ENCODE assay signal across 1 cellular context in the genomic region with DNA sequence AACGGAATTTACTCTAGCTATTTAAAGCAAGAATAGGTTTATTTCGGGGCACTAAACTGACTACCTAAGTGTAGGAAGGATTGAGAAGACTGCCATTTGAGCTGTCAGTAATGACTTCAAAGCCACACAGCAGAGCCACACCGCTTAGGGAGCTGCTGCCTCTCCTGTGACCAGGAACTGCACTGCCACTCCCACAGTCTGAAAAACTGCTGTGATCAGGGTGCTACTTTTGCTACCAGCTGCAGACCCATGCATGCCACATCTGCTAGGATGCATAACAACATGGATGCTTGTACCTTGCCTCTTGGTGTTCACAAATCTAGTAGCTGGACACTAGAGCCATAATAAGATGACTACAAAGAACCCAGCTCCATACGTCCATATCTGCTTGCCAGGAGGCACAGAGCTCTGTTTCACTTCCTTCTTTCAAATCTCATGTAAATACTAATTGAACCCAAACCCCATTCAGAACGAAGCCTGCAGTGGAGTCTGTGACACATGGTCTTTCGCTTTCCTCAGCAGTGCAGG.
TF ChIP-seq lines count a peak whose summit lies in the region.

No MANE protein-coding gene starts in this region.

TF ChIP-seq in HCT116, 20 proteins besides CTCF, POLR2A, EP300 and RAD21:
- no peak for TF ChIP-seq ZFX (IDR thresholded peaks at IDR 0.05)
- TF ChIP-seq EGR1 (IDR thresholded peaks at IDR 0.05; ENCODE audit: low read depth): no peak
- TF ChIP-seq SIN3A (IDR thresholded peaks at IDR 0.05; ENCODE audit: low read depth): no peak
- TF ChIP-seq YY1 (IDR thresholded peaks at IDR 0.05; ENCODE audit: extremely low read depth, insufficient replicate concordance, low read depth, low read length): no peak
- TF ChIP-seq SP1 (IDR thresholded peaks at IDR 0.05; ENCODE audit: low read depth): no peak
- TF ChIP-seq, protein P1, sequence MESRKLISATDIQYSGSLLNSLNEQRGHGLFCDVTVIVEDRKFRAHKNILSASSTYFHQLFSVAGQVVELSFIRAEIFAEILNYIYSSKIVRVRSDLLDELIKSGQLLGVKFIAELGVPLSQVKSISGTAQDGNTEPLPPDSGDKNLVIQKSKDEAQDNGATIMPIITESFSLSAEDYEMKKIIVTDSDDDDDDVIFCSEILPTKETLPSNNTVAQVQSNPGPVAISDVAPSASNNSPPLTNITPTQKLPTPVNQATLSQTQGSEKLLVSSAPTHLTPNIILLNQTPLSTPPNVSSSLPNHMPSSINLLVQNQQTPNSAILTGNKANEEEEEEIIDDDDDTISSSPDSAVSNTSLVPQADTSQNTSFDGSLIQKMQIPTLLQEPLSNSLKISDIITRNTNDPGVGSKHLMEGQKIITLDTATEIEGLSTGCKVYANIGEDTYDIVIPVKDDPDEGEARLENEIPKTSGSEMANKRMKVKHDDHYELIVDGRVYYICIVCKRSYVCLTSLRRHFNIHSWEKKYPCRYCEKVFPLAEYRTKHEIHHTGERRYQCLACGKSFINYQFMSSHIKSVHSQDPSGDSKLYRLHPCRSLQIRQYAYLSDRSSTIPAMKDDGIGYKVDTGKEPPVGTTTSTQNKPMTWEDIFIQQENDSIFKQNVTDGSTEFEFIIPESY (IDR thresholded peaks at IDR 0.05; ENCODE audit: extremely low read depth, insufficient replicate concordance, low read length): no peak
- TF ChIP-seq TCF7L2 (IDR thresholded peaks at IDR 0.05; ENCODE audit: borderline replicate concordance, extremely low read depth, insufficient read depth, insufficient read length): no peak
TF ChIP-seq in HCT116: peak in this region for 0.
